32 cellular contexts compared by ENCODE assay signal in the genomic region with DNA sequence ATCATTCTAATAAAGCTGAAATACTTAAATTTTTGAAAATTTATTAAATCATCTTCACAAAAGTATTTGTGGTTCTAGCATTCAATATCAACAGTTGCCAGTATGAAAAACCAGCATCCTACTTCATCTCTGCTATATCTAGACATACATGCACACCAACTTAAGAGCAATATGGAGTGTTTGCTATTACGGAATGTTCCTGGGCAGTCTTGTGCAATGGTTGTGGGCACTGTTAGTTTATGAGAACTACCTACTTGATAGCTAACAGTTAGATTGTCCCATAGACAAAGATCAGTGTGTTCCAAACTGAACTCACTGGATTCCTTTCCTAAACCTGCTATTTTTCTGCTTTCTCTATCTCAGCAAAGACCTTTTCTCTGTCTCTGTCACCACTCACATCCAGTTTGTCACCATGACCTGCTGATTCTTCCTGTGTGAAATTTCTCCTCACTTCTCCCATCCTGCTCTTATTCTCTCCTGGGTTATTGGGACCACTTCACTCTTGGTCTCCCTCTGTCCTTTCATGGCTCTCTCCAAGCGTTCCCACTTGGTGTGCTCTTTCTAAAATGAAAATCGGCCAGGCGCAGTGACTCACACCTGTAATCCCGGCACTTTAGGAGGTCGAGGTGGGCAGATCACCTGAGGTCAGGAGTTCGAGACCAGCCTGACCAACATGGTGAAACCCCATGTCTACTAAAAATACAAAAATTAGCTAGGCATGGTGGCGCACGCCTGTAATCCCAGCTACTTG. TPM values are rescaled to one million over a fixed set of nuclear protein-coding genes. Genes with fewer than 3 reads are reported as not detected.
A peak's percentile ranks its signal among the peaks of the same experiment; 100 is the strongest.
DNase-seq lines count a peak whose midpoint lies in the region; ATAC-seq and TF ChIP-seq lines count a peak whose summit lies in the region.
"Had no signal": no experiment of that assay in that cellular context is flagged by ENCODE, and none has a peak within 500 bp of the region (broad histone marks: within the 10 kb centered on the region; RNA-seq: fewer than 3 reads in every experiment).

No MANE protein-coding gene starts in this region.

- no peaks in the 10 kb centered on the region for H3K27me3 ChIP-seq in mammary epithelial cell (ENCODE audit: insufficient read depth, low read length)
- no peaks in the 10 kb centered on the region for H3K27me3 ChIP-seq in lung (ENCODE audit: control insufficient read depth, insufficient read depth)
- H3K27me3 ChIP-seq: BLaER1 treated with 17β-estradiol and CSF1 and Interleukin-3, amounts not matched to agents 10 nM and 100 nM had no signal

- intact Hi-C loops in mammary epithelial cell (cut with micrococcal nuclease), result no loop called here
- intact Hi-C loops in head of caudate nucleus (cut with DNase I), result no loop called here

- TF ChIP-seq CTCF in mammary epithelial cell (conservative IDR thresholded peaks at IDR 0.05 in 1 of 2, IDR thresholded peaks at IDR 0.05 in 1 of 2; ENCODE audit: extremely low read depth in 1 of 2, insufficient read depth in 1 of 2, low read depth in 1 of 2, low read length in 2 of 2), result no peak
- no peak for TF ChIP-seq CTCF in lung (IDR thresholded peaks at IDR 0.05; ENCODE audit: control extremely low read depth, extremely low read depth)

- no peak overlapping the region for H3K9ac ChIP-seq in mammary epithelial cell (ENCODE audit: insufficient read depth, low read length)
- H3K9ac ChIP-seq: BLaER1 treated with 17β-estradiol and CSF1 and Interleukin-3, amounts not matched to agents 10 nM and 100 nM; KMS-11 had no signal

- DNase-seq in CD1c-positive myeloid dendritic cell (ENCODE audit: extremely low spot score) (peak; percentile 18), MV-4-11 (lab: John Stamatoyannopoulos, UW) (peak; percentile 76), mammary epithelial cell (peak; percentile 7), lung (ENCODE audit: low spot score) (peak; percentile 69), NCI-H226 (no peak), head of caudate nucleus (no peak), amniotic stem cell (lab: John Stamatoyannopoulos, UW) (no peak)
- DNase-seq in stimulated activated naive B cell treated with anti-CD40 and anti-IgM and Interleukin-4, amounts not matched to agents 10 μg/mL and 1 μg/mL and 100 μg/mL, for 72 hours, result no peak
- DNase-seq: ACHN; activated CD4-positive, alpha-beta T cell treated with anti-CD3 and anti-CD28 coated beads for 36 hours; activated CD8-positive, alpha-beta memory T cell treated with anti-CD3 and anti-CD28 coated beads for 24 hours; activated naive CD4-positive, alpha-beta T cell treated with Interleukin-2 at 50 U/mL for 16 hours; activated T-cell treated with anti-CD3 and anti-CD28 coated beads, Interleukin-2, amount 50 U/mL, for 1 hour; amygdala; DMS79 treated with DMSO at 0.1 percent for 48 hours; esophagus squamous epithelium; kidney glomerular epithelial cell; mesendoderm; NCI-H1092; NCI-H2029 treated with DMSO at 0.1 percent for 48 hours; NCI-H446; nucleus accumbens; small intestine; T-helper 2 cell had no signal

- CTCF ChIA-PET in mammary epithelial cell (lab: Charles Lee; ENCODE audit: low non-redundant PET), result no interaction called here

- H4K20me1 ChIP-seq in mammary epithelial cell (ENCODE audit: insufficient read depth, low read length), result no peaks in the 10 kb centered on the region
- H4K20me1 ChIP-seq: BLaER1 treated with 17β-estradiol and CSF1 and Interleukin-3, amounts not matched to agents 10 nM and 100 nM had no signal

- H3K79me2 ChIP-seq in mammary epithelial cell (ENCODE audit: insufficient read depth, low read length), result no peaks in the 10 kb centered on the region

- 93% methylated on average over 9 of the region's 9 CpGs for WGBS in mammary epithelial cell (ENCODE audit: low coverage, missing lambda C conversion rate)
- 73 to 75% methylated on average over 9 of the region's 9 CpGs for WGBS in lung, 2 donors

- H3K4me1 ChIP-seq in mammary epithelial cell (ENCODE audit: insufficient read depth, low read length), result no peaks in the 10 kb centered on the region
- H3K4me1 ChIP-seq in lung (ENCODE audit: control insufficient read depth in 2 of 2, insufficient read depth in 2 of 2, low read length in 2 of 2), result no peaks in the 10 kb centered on the region
- H3K4me1 ChIP-seq: esophagus squamous epithelium had no signal

- no peak overlapping the region for H3K27ac Mint-ChIP-seq in stimulated activated naive B cell treated with anti-CD40 and anti-IgM and Interleukin-4, amounts not matched to agents 10 μg/mL and 1 μg/mL and 100 μg/mL, for 72 hours
- H3K27ac Mint-ChIP-seq: activated CD4-positive, alpha-beta T cell treated with anti-CD3 and anti-CD28 coated beads for 36 hours; dendritic cell treated with granulocyte-macrophage colony-stimulating factor and Interleukin-4, amounts not matched to agents 40 ng/mL and 50 ng/mL, for 4 days had no signal

- H3K27ac ChIP-seq in mammary epithelial cell (ENCODE audit: insufficient read depth, low read depth, low read length) (no peak overlapping the region), lung (ENCODE audit: low read depth in 1 of 2, low read length in 1 of 2) (peak overlapping the region in 1 of 2 donors; percentile 64)
- H3K27ac ChIP-seq: BLaER1 treated with 17β-estradiol and CSF1 and Interleukin-3, amounts not matched to agents 10 nM and 100 nM; esophagus squamous epithelium; KMS-11 had no signal

- H3K36me3 Mint-ChIP-seq in stimulated activated naive B cell treated with anti-CD40 and anti-IgM and Interleukin-4, amounts not matched to agents 10 μg/mL and 1 μg/mL and 100 μg/mL, for 72 hours, result no peaks in the 10 kb centered on the region

- in situ Hi-C loops in mammary epithelial cell (cut with MboI; ENCODE audit: low sequenced_read_pairs in 2 of 2), result no loop called here

- H3K4me1 Mint-ChIP-seq in stimulated activated naive B cell treated with anti-CD40 and anti-IgM and Interleukin-4, amounts not matched to agents 10 μg/mL and 1 μg/mL and 100 μg/mL, for 72 hours, result no peaks in the 10 kb centered on the region
- H3K4me1 Mint-ChIP-seq: activated CD4-positive, alpha-beta T cell treated with anti-CD3 and anti-CD28 coated beads for 36 hours had no signal

- H3K4me2 ChIP-seq in mammary epithelial cell (ENCODE audit: insufficient read depth, low read depth, low read length), result no peak overlapping the region
- H3K4me2 ChIP-seq: BLaER1 treated with 17β-estradiol and CSF1 and Interleukin-3, amounts not matched to agents 10 nM and 100 nM; KMS-11 had no signal

- no peaks in the 10 kb centered on the region for H3K9me3 Mint-ChIP-seq in stimulated activated naive B cell treated with anti-CD40 and anti-IgM and Interleukin-4, amounts not matched to agents 10 μg/mL and 1 μg/mL and 100 μg/mL, for 72 hours
- H3K9me3 Mint-ChIP-seq: dendritic cell treated with granulocyte-macrophage colony-stimulating factor and Interleukin-4, amounts not matched to agents 40 ng/mL and 50 ng/mL, for 4 days had no signal

- ATAC-seq in lung (ENCODE audit: insufficient read depth, low FRiP score), result peak; percentile 70
- ATAC-seq in stimulated activated naive B cell treated with anti-CD40 and anti-IgM and Interleukin-4, amounts not matched to agents 10 μg/mL and 1 μg/mL and 100 μg/mL, for 72 hours (replicated peaks), result no peak
- ATAC-seq: activated CD4-positive, alpha-beta T cell treated with anti-CD3 and anti-CD28 coated beads for 36 hours had no signal

- peaks cover 5 to 16% of the 10 kb centered on the region in 2 donors for H3K27me3 Mint-ChIP-seq in stimulated activated naive B cell treated with anti-CD40 and anti-IgM and Interleukin-4, amounts not matched to agents 10 μg/mL and 1 μg/mL and 100 μg/mL, for 72 hours
- H3K27me3 Mint-ChIP-seq: dendritic cell treated with granulocyte-macrophage colony-stimulating factor and Interleukin-4, amounts not matched to agents 40 ng/mL and 50 ng/mL, for 4 days had no signal

- H3K4me3 Mint-ChIP-seq in stimulated activated naive B cell treated with anti-CD40 and anti-IgM and Interleukin-4, amounts not matched to agents 10 μg/mL and 1 μg/mL and 100 μg/mL, for 72 hours, result no peak overlapping the region
- H3K4me3 Mint-ChIP-seq: activated CD4-positive, alpha-beta T cell treated with anti-CD3 and anti-CD28 coated beads for 36 hours; dendritic cell treated with granulocyte-macrophage colony-stimulating factor and Interleukin-4, amounts not matched to agents 40 ng/mL and 50 ng/mL, for 4 days had no signal

- no peak overlapping the region for H3K4me3 ChIP-seq in mammary epithelial cell (replicated peaks in 1 of 3; ENCODE audit: insufficient read depth in 1 of 3, low read depth in 2 of 3, low read length in 3 of 3)
- no peak overlapping the region for H3K4me3 ChIP-seq in lung
- H3K4me3 ChIP-seq: BLaER1 treated with 17β-estradiol and CSF1 and Interleukin-3, amounts not matched to agents 10 nM and 100 nM; esophagus squamous epithelium had no signal

- H3K9me3 ChIP-seq in mammary epithelial cell (replicated peaks; ENCODE audit: insufficient read depth, low read length), result no peaks in the 10 kb centered on the region
- no peaks in the 10 kb centered on the region for H3K9me3 ChIP-seq in lung (ENCODE audit: control insufficient read depth in 2 of 2, insufficient read depth in 1 of 2, low read length in 1 of 2)
- H3K9me3 ChIP-seq: BLaER1 treated with 17β-estradiol and CSF1 and Interleukin-3, amounts not matched to agents 10 nM and 100 nM; esophagus squamous epithelium had no signal

- dilution Hi-C loops in mammary epithelial cell (cut with HindIII; ENCODE audit: low sequenced_read_pairs), result no loop called here

- no TSS peak for BruUV-seq in mammary epithelial cell (replicated peaks; lab: Mats Ljungman, UMichigan)

- H3K36me3 ChIP-seq in mammary epithelial cell (ENCODE audit: insufficient read depth, low read length) (no peaks in the 10 kb centered on the region), lung (ENCODE audit: control insufficient read depth in 2 of 2, insufficient read depth in 2 of 2, low read length in 2 of 2) (no peaks in the 10 kb centered on the region)
- H3K36me3 ChIP-seq: BLaER1 treated with 17β-estradiol and CSF1 and Interleukin-3, amounts not matched to agents 10 nM and 100 nM; esophagus squamous epithelium had no signal

- no peak overlapping the region for H2AFZ ChIP-seq in mammary epithelial cell (ENCODE audit: low read depth, low read length)

RNA-seq across cellular contexts. Expression of gene CNTROB, which starts 27.7 kb away (rescaled TPM):
- 10 to 100 TPM; 20.3 to 38.4 TPM for total RNA-seq in mammary epithelial cell
- 19.3 TPM for polyA plus RNA-seq in mammary epithelial cell
- polyA minus RNA-seq in mammary epithelial cell, result 82.2 TPM
- total RNA-seq in lung, result 10 to 100 TPM; 60.2 to 72.0 TPM
- 10 to 100 TPM; 42.7 to 74.1 TPM for polyA plus RNA-seq in lung

RNA-seq across cellular contexts. Expression of gene TRAPPC1, which starts 27.9 kb away (rescaled TPM):
- total RNA-seq in mammary epithelial cell, result 100 to 1,000 TPM in 1 of 2 donors, 10 to 100 TPM in 1; 43.3 to 174 TPM
- polyA plus RNA-seq in mammary epithelial cell, result 339 TPM
- polyA minus RNA-seq in mammary epithelial cell, result 323 TPM
- 100 to 1,000 TPM in 1 of 2 donors, 10 to 100 TPM in 1; 58.9 to 158 TPM for total RNA-seq in lung
- polyA plus RNA-seq in lung, result 100 to 1,000 TPM; 172 to 213 TPM

RNA-seq across cellular contexts. Expression of gene KCNAB3, which starts 30.0 kb away (rescaled TPM):
- total RNA-seq in mammary epithelial cell, result 1 to 10 TPM in 1 of 2 donors, under 1 TPM in 1; 0.33 to 1.7 TPM
- 0.52 TPM for polyA plus RNA-seq in mammary epithelial cell
- not detected for polyA minus RNA-seq in mammary epithelial cell
- 1 to 10 TPM; 1.3 to 5.8 TPM for total RNA-seq in lung
- polyA plus RNA-seq in lung, result 1 to 10 TPM; 2.6 to 3.9 TPM

RNA-seq across cellular contexts. Expression of gene GUCY2D, which starts 42.7 kb away (rescaled TPM):
- total RNA-seq in mammary epithelial cell (under 1 TPM in 1 of 2 donors, not detected in 1; 0.47 TPM), lung (1 to 10 TPM in 1 of 2 donors, under 1 TPM in 1; 0.20 to 1.8 TPM)
- polyA plus RNA-seq in mammary epithelial cell (0.01 TPM), lung (under 1 TPM; 0.27 to 0.51 TPM)
- polyA minus RNA-seq in mammary epithelial cell, result not detected
- total RNA-seq: activated CD4-positive, alpha-beta T cell treated with anti-CD3 and anti-CD28 coated beads for 36 hours; cardiac septum; esophagus squamous epithelium; HT1080; pulmonary artery endothelial cell; SK-MEL-5; urinary bladder had no signal
- polyA plus RNA-seq: small intestine, urinary bladder had no signal

RNA-seq across cellular contexts. Expression of gene RNF227, which starts 43.6 kb away (rescaled TPM):
- total RNA-seq in mammary epithelial cell (1 to 10 TPM; 5.2 to 6.4 TPM), lung (1 to 10 TPM; 5.4 to 8.0 TPM)
- polyA plus RNA-seq in mammary epithelial cell (5.3 TPM), lung (1 to 10 TPM; 4.1 to 6.0 TPM)
- 4.2 TPM for polyA minus RNA-seq in mammary epithelial cell

Comparison
In these comparisons a context has a peak if more than half of its experiments do, and no peak if none do; other contexts are left out.
1. DNase-seq: peak in CD1c-positive myeloid dendritic cell (single experiment), MV-4-11 (single experiment), mammary epithelial cell (single experiment) and lung (single experiment); none in NCI-H226 (single experiment), head of caudate nucleus (0 of 42), amniotic stem cell (single experiment) and stimulated activated naive B cell treated with anti-CD40 and anti-IgM and Interleukin-4, amounts not matched to agents 10 μg/mL and 1 μg/mL and 100 μg/mL, for 72 hours (single experiment).